Comparison of ENCODE assay signal across 8 cellular contexts in genomic region chr9:86099695-86100364, GRCh38. TPM values are rescaled to one million over a fixed set of nuclear protein-coding genes. Genes with fewer than 3 reads are reported as not detected.
DNase-seq lines count a peak whose midpoint lies in the region; ATAC-seq and TF ChIP-seq lines count a peak whose summit lies in the region.

No MANE protein-coding gene starts in this region.

- peak; percentile 19 for DNase-seq in activated CD4-positive, alpha-beta T cell treated with anti-CD3 and anti-CD28 coated beads, Interleukin-2, amount 10 ng/mL, durations not matched to agents 7 days and 5 days
- peak; percentile 68 for DNase-seq in fibroblast of gingiva (ENCODE audit: low read depth)
- peak; percentile 25 for DNase-seq in natural killer cell
- no peak for DNase-seq in NCI-H187 (lab: John Stamatoyannopoulos, UW)

- H3K27ac Mint-ChIP-seq in activated CD4-positive, alpha-beta T cell treated with anti-CD3 and anti-CD28 coated beads, Interleukin-2, amount 10 ng/mL, durations not matched to agents 7 days and 5 days: peak overlapping the region; percentile 76
- peak overlapping the region; percentile 66 to 89 for H3K27ac Mint-ChIP-seq in natural killer cell

- TF ChIP-seq CTCF in natural killer cell (IDR thresholded peaks at IDR 0.05): no peak

- intact Hi-C loops in natural killer cell (cut with micrococcal nuclease): no loop called here

- ATAC-seq in natural killer cell: peak; percentile 35 to 50 (median 36)
- ATAC-seq in HG02588 (IDR thresholded peaks at IDR 0.05; ENCODE audit: unreplicated experiment): no peak

- no peaks in the 10 kb centered on the region for H3K9me3 ChIP-seq in HUES48 (ENCODE audit: control insufficient read depth, insufficient read depth, low read length)

- H3K27me3 Mint-ChIP-seq in activated CD4-positive, alpha-beta T cell treated with anti-CD3 and anti-CD28 coated beads, Interleukin-2, amount 10 ng/mL, durations not matched to agents 7 days and 5 days: peaks cover 68% of the 10 kb centered on the region
- H3K27me3 Mint-ChIP-seq in natural killer cell (ENCODE audit: low read depth in 2 of 2): peaks cover 9 to 25% of the 10 kb centered on the region in 2 donors

- POLR2A ChIA-PET in activated CD4-positive, alpha-beta T cell treated with anti-CD3 and anti-CD28 coated beads, Interleukin-2, amount 10 ng/mL, durations not matched to agents 7 days and 5 days (lab: Charles Lee): interaction anchor here (0.5 kb wide), 1 partner anchor 147 kb away, joined by 4 read pairs; no protein-coding TSS in a partner anchor

- H3K36me3 Mint-ChIP-seq in activated CD4-positive, alpha-beta T cell treated with anti-CD3 and anti-CD28 coated beads, Interleukin-2, amount 10 ng/mL, durations not matched to agents 7 days and 5 days (ENCODE audit: low read depth): no peaks in the 10 kb centered on the region
- H3K36me3 Mint-ChIP-seq in natural killer cell: no peaks in the 10 kb centered on the region

- H3K4me3 ChIP-seq in GM08714 (ENCODE audit: low read length): peak overlapping the region; percentile 63; the same call in 1 of the 2 replicates
- H3K4me3 ChIP-seq in HUES48 (ENCODE audit: low read depth, low read length): peak overlapping the region; percentile 80
- H3K4me3 ChIP-seq in urinary bladder (ENCODE audit: low read depth, low read length): peak overlapping the region; percentile 82

- no peaks in the 10 kb centered on the region for H3K9me3 Mint-ChIP-seq in activated CD4-positive, alpha-beta T cell treated with anti-CD3 and anti-CD28 coated beads, Interleukin-2, amount 10 ng/mL, durations not matched to agents 7 days and 5 days
- H3K9me3 Mint-ChIP-seq in natural killer cell: no peaks in the 10 kb centered on the region

- H3K36me3 ChIP-seq in HUES48 (ENCODE audit: control insufficient read depth, insufficient read depth, low read length) (no peaks in the 10 kb centered on the region), urinary bladder (ENCODE audit: insufficient read depth) (no peaks in the 10 kb centered on the region)

- peaks cover 38% of the 10 kb centered on the region for H3K27me3 ChIP-seq in HUES48 (ENCODE audit: control insufficient read depth, insufficient read depth, low read length)

- WGBS in urinary bladder: 2% methylated on average over 47 of the region's 47 CpGs

- H3K9ac ChIP-seq in HUES48 (ENCODE audit: low read depth, low read length): 0 out of 2 replicates have a peak overlapping the region, but pooled peaks have one; percentile 1

- CTCF ChIA-PET in activated CD4-positive, alpha-beta T cell treated with anti-CD3 and anti-CD28 coated beads, Interleukin-2, amount 10 ng/mL, durations not matched to agents 7 days and 5 days (lab: Charles Lee): interaction anchor here (1.3 kb wide), 1 partner anchor 12 kb away, joined by 5 read pairs; no protein-coding TSS in a partner anchor

- H3K4me3 Mint-ChIP-seq in activated CD4-positive, alpha-beta T cell treated with anti-CD3 and anti-CD28 coated beads, Interleukin-2, amount 10 ng/mL, durations not matched to agents 7 days and 5 days: peak overlapping the region; percentile 82
- peak overlapping the region; percentile 94 for H3K4me3 Mint-ChIP-seq in natural killer cell

- H3K4me1 Mint-ChIP-seq in activated CD4-positive, alpha-beta T cell treated with anti-CD3 and anti-CD28 coated beads, Interleukin-2, amount 10 ng/mL, durations not matched to agents 7 days and 5 days: peaks cover 15% of the 10 kb centered on the region
- H3K4me1 Mint-ChIP-seq in natural killer cell: peaks cover 16 to 17% of the 10 kb centered on the region in 2 donors

- peaks cover 29% of the 10 kb centered on the region for H3K4me1 ChIP-seq in HUES48 (ENCODE audit: control insufficient read depth, insufficient read depth, low read length)
- H3K4me1 ChIP-seq in urinary bladder (ENCODE audit: insufficient read depth): no peaks in the 10 kb centered on the region

- H3K27ac ChIP-seq in HUES48 (ENCODE audit: low read depth, low read length) (no peak overlapping the region), urinary bladder (ENCODE audit: low read depth) (no peak overlapping the region)

RNA-seq across cellular contexts. Expression of gene GOLM1, which starts 0.5 kb away (rescaled TPM):
- total RNA-seq in activated CD4-positive, alpha-beta T cell treated with anti-CD3 and anti-CD28 coated beads, Interleukin-2, amount 10 ng/mL, durations not matched to agents 7 days and 5 days: 1 to 10 TPM in 1 of 2 experiments, under 1 TPM in 1; 0.87 to 1.0 TPM
- 10 to 100 TPM; 12.9 to 24.4 (median 20.2) TPM for total RNA-seq in natural killer cell
- 37.4 TPM for total RNA-seq in urinary bladder
- polyA plus RNA-seq in urinary bladder: 22.4 TPM

Comparison
In these comparisons a context has a peak if more than half of its experiments do, and no peak if none do; other contexts are left out.
1. DNase-seq: peak in activated CD4-positive, alpha-beta T cell treated with anti-CD3 and anti-CD28 coated beads, Interleukin-2, amount 10 ng/mL, durations not matched to agents 7 days and 5 days (single experiment), fibroblast of gingiva (single experiment) and natural killer cell (single experiment); none in NCI-H187 (0 of 2).
2. RNA of gene GOLM1, which starts 0.5 kb away (total RNA-seq): 37.4 TPM in urinary bladder (single experiment) and 12.9 to 24.4 TPM in natural killer cell; 0.87 to 1.0 TPM in activated CD4-positive, alpha-beta T cell treated with anti-CD3 and anti-CD28 coated beads, Interleukin-2, amount 10 ng/mL, durations not matched to agents 7 days and 5 days; every median in the first group is over 4 times any median in the second.
3. Peak in every context shown above with its lines, with median percentiles within 50 percentile points of each other: H3K4me3 ChIP-seq.